ENCODE assay signal across 1 cellular context in the genomic region with DNA sequence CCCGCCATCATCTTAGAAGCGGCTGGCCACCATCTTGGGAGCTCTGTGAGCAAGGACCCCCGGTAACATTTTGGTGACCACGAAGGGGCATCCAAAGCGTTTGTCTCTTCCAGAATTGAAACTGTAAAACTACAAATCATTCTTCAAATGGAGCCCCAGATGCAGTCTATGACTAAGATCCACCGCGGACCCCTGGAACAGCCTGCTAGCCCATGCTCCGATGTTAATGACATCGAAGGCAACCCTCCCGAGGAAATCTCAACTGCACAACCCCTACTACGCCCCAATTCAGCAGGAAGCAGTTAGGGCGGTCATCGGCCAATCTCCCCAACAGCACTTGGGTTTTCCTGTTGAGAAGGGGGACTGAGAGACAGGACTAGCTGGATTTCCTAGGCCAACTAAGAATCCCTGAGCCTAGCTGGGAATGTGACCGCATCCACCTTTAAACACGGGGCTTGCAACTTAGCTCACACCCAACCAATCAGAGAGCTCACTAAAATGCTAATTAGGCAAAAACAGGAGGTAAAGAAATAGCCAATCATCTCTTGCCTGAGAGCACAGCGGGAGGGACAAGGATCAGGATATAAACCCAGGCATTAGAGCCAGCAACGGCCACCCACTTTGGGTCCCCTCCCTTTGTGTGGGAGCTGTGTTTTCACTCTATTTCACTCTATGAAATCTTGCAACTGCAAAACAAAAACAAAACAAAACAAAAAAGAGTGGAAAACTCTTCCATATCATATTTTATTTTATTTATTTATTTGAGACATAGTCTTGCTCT.
TF ChIP-seq lines count a peak whose summit lies in the region.

No MANE protein-coding gene starts in this region.

TF ChIP-seq in HEK293, 187 proteins besides CTCF, POLR2A, EP300 and RAD21:
- TF ChIP-seq SP2 (tag by site-specific recombination; IDR thresholded peaks at IDR 0.05), result peak; percentile 39
